Comparison of ENCODE assay signal across 1 cellular context in genomic region chr22:31044262-31044861, GRCh38.
TF ChIP-seq lines count a peak whose summit lies in the region.

No MANE protein-coding gene starts in this region.

TF ChIP-seq in K562, 482 proteins besides CTCF, POLR2A, EP300 and RAD21 (continued from another document):
- TF ChIP-seq ELK3 (CRISPR knock-in tag; IDR thresholded peaks at IDR 0.05) (no peak), POLR2G (IDR thresholded peaks at IDR 0.05; ENCODE audit: low read depth, low read length) (no peak), ZNF280B (CRISPR knock-in tag; IDR thresholded peaks at IDR 0.05) (no peak), XRCC5 (IDR thresholded peaks at IDR 0.05; ENCODE audit: low read depth, low read length) (no peak), ZNF609 (CRISPR knock-in tag; IDR thresholded peaks at IDR 0.05; ENCODE audit: borderline replicate concordance) (no peak)
TF ChIP-seq in K562: peak in this region for 0.
